In genomic region chr1:47333922-47334764, GRCh38 we compare ENCODE assay signal across 1 cellular context.
A peak's percentile ranks its signal among the peaks of the same experiment; 100 is the strongest.
TF ChIP-seq lines count a peak whose summit lies in the region.

No MANE protein-coding gene starts in this region.

TF ChIP-seq in K562, 482 proteins besides CTCF, POLR2A, EP300 and RAD21 (continued from another document and continues in another):
- TF ChIP-seq, protein P1, sequence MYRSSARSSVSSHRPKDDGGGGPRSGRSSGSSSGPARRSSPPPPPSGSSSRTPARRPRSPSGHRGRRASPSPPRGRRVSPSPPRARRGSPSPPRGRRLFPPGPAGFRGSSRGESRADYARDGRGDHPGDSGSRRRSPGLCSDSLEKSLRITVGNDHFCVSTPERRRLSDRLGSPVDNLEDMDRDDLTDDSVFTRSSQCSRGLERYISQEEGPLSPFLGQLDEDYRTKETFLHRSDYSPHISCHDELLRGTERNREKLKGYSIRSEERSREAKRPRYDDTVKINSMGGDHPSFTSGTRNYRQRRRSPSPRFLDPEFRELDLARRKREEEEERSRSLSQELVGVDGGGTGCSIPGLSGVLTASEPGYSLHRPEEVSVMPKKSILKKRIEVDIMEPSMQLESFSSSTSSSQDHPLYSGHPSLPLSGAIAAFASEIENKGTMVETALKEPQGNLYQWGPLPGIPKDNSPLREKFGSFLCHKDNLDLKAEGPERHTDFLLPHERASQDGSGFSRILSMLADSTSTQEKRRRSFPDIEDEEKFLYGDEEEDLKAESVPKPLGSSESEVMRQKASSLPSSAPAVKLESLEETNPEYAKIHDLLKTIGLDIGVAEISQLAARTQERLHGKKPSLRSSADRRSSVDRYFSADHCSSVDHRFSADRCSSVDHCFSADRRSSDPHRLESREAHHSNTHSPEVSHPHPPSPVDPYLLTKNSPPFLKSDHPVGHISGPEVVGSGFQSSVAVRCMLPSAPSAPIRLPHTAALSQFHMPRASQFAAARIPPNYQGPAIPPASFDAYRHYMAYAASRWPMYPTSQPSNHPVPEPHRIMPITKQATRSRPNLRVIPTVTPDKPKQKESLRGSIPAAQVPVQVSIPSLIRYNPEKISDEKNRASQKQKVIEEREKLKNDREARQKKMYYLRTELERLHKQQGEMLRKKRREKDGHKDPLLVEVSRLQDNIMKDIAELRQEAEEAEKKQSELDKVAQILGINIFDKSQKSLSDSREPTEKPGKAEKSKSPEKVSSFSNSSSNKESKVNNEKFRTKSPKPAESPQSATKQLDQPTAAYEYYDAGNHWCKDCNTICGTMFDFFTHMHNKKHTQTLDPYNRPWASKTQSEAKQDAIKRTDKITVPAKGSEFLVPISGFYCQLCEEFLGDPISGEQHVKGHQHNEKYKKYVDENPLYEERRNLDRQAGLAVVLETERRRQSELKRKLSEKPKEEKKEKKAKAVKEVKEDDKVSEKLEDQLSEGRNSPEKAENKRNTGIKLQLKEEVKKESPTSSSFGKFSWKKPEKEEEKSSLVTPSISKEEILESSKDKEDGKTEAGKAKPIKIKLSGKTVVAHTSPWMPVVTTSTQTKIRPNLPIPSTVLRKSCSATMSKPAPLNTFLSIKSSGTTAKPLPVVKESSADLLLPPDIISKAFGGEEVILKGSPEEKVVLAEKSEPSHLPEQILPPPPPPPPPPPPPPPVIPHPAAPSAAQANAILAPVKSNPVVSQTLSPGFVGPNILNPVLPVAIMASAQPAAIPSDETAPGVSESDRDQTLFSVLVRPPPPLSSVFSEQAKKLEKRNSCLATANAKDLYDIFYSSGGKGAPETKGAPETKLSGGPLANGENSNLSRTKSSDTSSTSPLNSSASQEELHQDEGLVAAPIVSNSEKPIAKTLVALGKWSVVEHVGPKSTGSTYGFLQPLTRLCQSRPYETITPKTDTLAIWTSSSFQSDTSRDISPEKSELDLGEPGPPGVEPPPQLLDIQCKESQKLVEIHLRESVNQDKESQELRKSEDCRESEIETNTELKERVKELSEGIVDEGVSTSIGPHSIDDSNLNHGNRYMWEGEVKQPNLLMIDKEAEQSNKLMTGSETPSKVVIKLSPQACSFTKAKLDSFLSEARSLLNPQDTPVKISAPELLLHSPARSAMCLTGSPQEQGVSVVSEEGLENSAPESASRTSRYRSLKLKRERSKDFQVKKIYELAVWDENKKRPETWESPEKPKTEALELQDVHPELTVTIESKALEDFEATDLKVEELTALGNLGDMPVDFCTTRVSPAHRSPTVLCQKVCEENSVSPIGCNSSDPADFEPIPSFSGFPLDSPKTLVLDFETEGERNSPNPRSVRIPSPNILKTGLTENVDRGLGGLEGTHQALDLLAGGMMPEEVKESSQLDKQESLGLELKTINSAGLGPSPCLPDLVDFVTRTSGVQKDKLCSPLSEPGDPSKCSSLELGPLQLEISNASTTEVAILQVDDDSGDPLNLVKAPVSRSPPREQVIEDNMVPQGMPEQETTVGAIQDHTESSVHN (IDR thresholded peaks at IDR 0.05; ENCODE audit: borderline replicate concordance in 1 of 2, low read depth in 1 of 2), result no peak
- TF ChIP-seq, protein P2, sequence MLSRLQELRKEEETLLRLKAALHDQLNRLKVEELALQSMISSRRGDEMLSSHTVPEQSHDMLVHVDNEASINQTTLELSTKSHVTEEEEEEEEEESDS (CRISPR knock-in tag; IDR thresholded peaks at IDR 0.05), result no peak
- TF ChIP-seq ELF4 (CRISPR knock-in tag; IDR thresholded peaks at IDR 0.05) (no peak), KAT7 (CRISPR knock-in tag; IDR thresholded peaks at IDR 0.05; ENCODE audit: borderline replicate concordance) (peak; percentile 62; the same call in 1 of the 2 replicates), ZNF316 (IDR thresholded peaks at IDR 0.05) (no peak), BMI1 (IDR thresholded peaks at IDR 0.05; ENCODE audit: low read length) (no peak), NBN (IDR thresholded peaks at IDR 0.05; ENCODE audit: low read depth) (no peak; the same call in 1 of the 2 replicates), TEAD1 (CRISPR knock-in tag; IDR thresholded peaks at IDR 0.05) (peak in 1 of 2 experiments; percentile 17; a peak in 1 of 4 replicates), ZNF77 (CRISPR knock-in tag; IDR thresholded peaks at IDR 0.05) (no peak), BCLAF1 (IDR thresholded peaks at IDR 0.05; ENCODE audit: borderline replicate concordance in 1 of 2, control insufficient read depth in 1 of 2, low read depth in 2 of 2, low read length in 1 of 2) (no peak), POLR3G (IDR thresholded peaks at IDR 0.05; ENCODE audit: extremely low read depth, insufficient read length, insufficient replicate concordance) (no peak), ATF4 (CRISPR knock-in tag; IDR thresholded peaks at IDR 0.05) (no peak), TCF7 (IDR thresholded peaks at IDR 0.05; ENCODE audit: borderline replicate concordance) (no peak; the same call in 1 of the 2 replicates), HMG20B (CRISPR knock-in tag; IDR thresholded peaks at IDR 0.05) (no peak), MTF1 (CRISPR knock-in tag; IDR thresholded peaks at IDR 0.05; ENCODE audit: borderline replicate concordance) (no peak), TBP (optimal IDR thresholded peaks at IDR 0.05; ENCODE audit: low read depth, low read length) (peak; percentile 29), RBFOX2 (IDR thresholded peaks at IDR 0.05; ENCODE audit: low read depth, low read length) (peak; percentile 89), MNT (conservative IDR thresholded peaks at IDR 0.05) (peak; percentile 51 to 77), DMBX1 (CRISPR knock-in tag; IDR thresholded peaks at IDR 0.05; ENCODE audit: borderline replicate concordance) (peak; percentile 59; the same call in 1 of the 2 replicates), ZFP36 (IDR thresholded peaks at IDR 0.05; ENCODE audit: low read depth, low read length, partially characterized antibody) (no peak), RFX5 (IDR thresholded peaks at IDR 0.05; ENCODE audit: low read depth, low read length) (no peak), DLX4 (CRISPR knock-in tag; IDR thresholded peaks at IDR 0.05) (no peak), ZBTB43 (CRISPR knock-in tag; IDR thresholded peaks at IDR 0.05) (0 out of 2 replicates have a peak, but pooled peaks have one; percentile 40), SP1 (CRISPR knock-in tag; IDR thresholded peaks at IDR 0.05) (no peak; the same call in 1 of the 2 replicates), ZFX (CRISPR knock-in tag; IDR thresholded peaks at IDR 0.05) (peak; percentile 86), ARID2 (IDR thresholded peaks at IDR 0.05) (no peak), KAT8 (IDR thresholded peaks at IDR 0.05; ENCODE audit: low read depth) (no peak), ZNF143 (CRISPR knock-in tag; IDR thresholded peaks at IDR 0.05) (peak; percentile 86), ZNF23 (CRISPR knock-in tag; IDR thresholded peaks at IDR 0.05) (no peak), SMC3 (conservative IDR thresholded peaks at IDR 0.05; ENCODE audit: insufficient read depth, low read depth, low read length) (0 out of 2 replicates have a peak, but pooled peaks have one; percentile 15), SIRT6 (IDR thresholded peaks at IDR 0.05; ENCODE audit: low read depth, low read length) (no peak), ZNF695 (CRISPR knock-in tag; IDR thresholded peaks at IDR 0.05) (no peak)
- TF ChIP-seq, protein P3, sequence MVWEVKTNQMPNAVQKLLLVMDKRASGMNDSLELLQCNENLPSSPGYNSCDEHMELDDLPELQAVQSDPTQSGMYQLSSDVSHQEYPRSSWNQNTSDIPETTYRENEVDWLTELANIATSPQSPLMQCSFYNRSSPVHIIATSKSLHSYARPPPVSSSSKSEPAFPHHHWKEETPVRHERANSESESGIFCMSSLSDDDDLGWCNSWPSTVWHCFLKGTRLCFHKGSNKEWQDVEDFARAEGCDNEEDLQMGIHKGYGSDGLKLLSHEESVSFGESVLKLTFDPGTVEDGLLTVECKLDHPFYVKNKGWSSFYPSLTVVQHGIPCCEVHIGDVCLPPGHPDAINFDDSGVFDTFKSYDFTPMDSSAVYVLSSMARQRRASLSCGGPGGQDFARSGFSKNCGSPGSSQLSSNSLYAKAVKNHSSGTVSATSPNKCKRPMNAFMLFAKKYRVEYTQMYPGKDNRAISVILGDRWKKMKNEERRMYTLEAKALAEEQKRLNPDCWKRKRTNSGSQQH (CRISPR knock-in tag; IDR thresholded peaks at IDR 0.05), result no peak
- TF ChIP-seq, protein P4, sequence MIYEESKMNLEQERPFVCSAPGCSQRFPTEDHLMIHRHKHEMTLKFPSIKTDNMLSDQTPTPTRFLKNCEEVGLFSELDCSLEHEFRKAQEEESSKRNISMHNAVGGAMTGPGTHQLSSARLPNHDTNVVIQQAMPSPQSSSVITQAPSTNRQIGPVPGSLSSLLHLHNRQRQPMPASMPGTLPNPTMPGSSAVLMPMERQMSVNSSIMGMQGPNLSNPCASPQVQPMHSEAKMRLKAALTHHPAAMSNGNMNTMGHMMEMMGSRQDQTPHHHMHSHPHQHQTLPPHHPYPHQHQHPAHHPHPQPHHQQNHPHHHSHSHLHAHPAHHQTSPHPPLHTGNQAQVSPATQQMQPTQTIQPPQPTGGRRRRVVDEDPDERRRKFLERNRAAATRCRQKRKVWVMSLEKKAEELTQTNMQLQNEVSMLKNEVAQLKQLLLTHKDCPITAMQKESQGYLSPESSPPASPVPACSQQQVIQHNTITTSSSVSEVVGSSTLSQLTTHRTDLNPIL (CRISPR knock-in tag; IDR thresholded peaks at IDR 0.05), result no peak
- TF ChIP-seq, protein P5, sequence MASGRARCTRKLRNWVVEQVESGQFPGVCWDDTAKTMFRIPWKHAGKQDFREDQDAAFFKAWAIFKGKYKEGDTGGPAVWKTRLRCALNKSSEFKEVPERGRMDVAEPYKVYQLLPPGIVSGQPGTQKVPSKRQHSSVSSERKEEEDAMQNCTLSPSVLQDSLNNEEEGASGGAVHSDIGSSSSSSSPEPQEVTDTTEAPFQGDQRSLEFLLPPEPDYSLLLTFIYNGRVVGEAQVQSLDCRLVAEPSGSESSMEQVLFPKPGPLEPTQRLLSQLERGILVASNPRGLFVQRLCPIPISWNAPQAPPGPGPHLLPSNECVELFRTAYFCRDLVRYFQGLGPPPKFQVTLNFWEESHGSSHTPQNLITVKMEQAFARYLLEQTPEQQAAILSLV (tag; IDR thresholded peaks at IDR 0.05), result no peak
- TF ChIP-seq, protein P6, sequence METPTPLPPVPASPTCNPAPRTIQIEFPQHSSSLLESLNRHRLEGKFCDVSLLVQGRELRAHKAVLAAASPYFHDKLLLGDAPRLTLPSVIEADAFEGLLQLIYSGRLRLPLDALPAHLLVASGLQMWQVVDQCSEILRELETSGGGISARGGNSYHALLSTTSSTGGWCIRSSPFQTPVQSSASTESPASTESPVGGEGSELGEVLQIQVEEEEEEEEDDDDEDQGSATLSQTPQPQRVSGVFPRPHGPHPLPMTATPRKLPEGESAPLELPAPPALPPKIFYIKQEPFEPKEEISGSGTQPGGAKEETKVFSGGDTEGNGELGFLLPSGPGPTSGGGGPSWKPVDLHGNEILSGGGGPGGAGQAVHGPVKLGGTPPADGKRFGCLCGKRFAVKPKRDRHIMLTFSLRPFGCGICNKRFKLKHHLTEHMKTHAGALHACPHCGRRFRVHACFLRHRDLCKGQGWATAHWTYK (CRISPR knock-in tag; IDR thresholded peaks at IDR 0.05), result 0 out of 2 replicates have a peak, but pooled peaks have one; percentile 67
